In genomic region chr19:20660473-20660872, GRCh38 we compare ENCODE assay signal across 9 cellular contexts. TPM values are rescaled to one million over a fixed set of nuclear protein-coding genes. Genes with fewer than 3 reads are reported as not detected.
DNase-seq lines count a peak whose midpoint lies in the region; ATAC-seq and TF ChIP-seq lines count a peak whose summit lies in the region.
"Had no signal": no experiment of that assay in that cellular context is flagged by ENCODE, and none has a peak within 500 bp of the region (broad histone marks: within the 10 kb centered on the region; RNA-seq: fewer than 3 reads in every experiment).

No MANE protein-coding gene starts in this region.

- DNase-seq in H9 (peak; percentile 40), immature natural killer cell (peak in 1 of 3 donors; percentile 1), smooth muscle cell (lab: John Stamatoyannopoulos, UW; ENCODE audit: unreplicated experiment) (no peak), left lobe of liver (ENCODE audit: low spot score) (no peak), SKM-1 treated with dmso at 0.1 percent for 144 hours (lab: John Stamatoyannopoulos, UW; ENCODE audit: unreplicated experiment) (no peak), anterior cingulate cortex (lab: John Stamatoyannopoulos, UW) (no peak)
- DNase-seq in activated naive CD8-positive, alpha-beta T cell treated with anti-CD3 and anti-CD28 coated beads, Interleukin-2, amount 50 U/mL, for 24 hours: no peak

- no peak overlapping the region for H3K23ac ChIP-seq in H9 (ENCODE audit: insufficient read length, low read depth, low read length)

- H3K56ac ChIP-seq in H9 (ENCODE audit: insufficient read length, low read depth, low read length): no peak overlapping the region

- H3K14ac ChIP-seq in H9 (ENCODE audit: insufficient read depth, low read length): peak overlapping the region; percentile 26

- no peak overlapping the region for H4K5ac ChIP-seq in H9 (ENCODE audit: insufficient read length, low read depth, low read length)

- H2AFZ ChIP-seq in H9 (ENCODE audit: low read length): no peak overlapping the region
- H2AFZ ChIP-seq in smooth muscle cell (ENCODE audit: low read depth): peak overlapping the region; percentile 53

- no peaks in the 10 kb centered on the region; the same call in 1 of the 2 replicates for H3K4me1 ChIP-seq in H9 (ENCODE audit: insufficient read depth, low read length)
- H3K4me1 ChIP-seq in smooth muscle cell (ENCODE audit: low read depth): peaks cover 16% of the 10 kb centered on the region

- no peak overlapping the region for H3K4ac ChIP-seq in H9 (ENCODE audit: low read depth, low read length)

- no peak overlapping the region for H2BK20ac ChIP-seq in H9 (ENCODE audit: low read depth, low read length, poor library complexity, severe bottlenecking)

- no peak overlapping the region for H2BK15ac ChIP-seq in H9 (ENCODE audit: low read depth, low read length)

- H3K9ac ChIP-seq in H9 (ENCODE audit: extremely low read depth, insufficient read length, low read length) (peak overlapping the region; percentile 92), smooth muscle cell (ENCODE audit: low read depth) (peak overlapping the region; percentile 91)

- no CpG with 5 or more reads among the region's 20 CpGs for WGBS in H9 (ENCODE audit: extremely low coverage, insufficient read length, low lambda C conversion rate)
- 19% methylated on average over 20 of the region's 20 CpGs for WGBS in smooth muscle cell (ENCODE audit: low lambda C conversion rate)

- H3K4me3 ChIP-seq in smooth muscle cell: peak overlapping the region; percentile 67

- no peak overlapping the region for H2BK120ac ChIP-seq in H9 (ENCODE audit: low read depth, low read length, poor library complexity, severe bottlenecking)

- H3T11ph ChIP-seq in H9 (ENCODE audit: low read length): no peak overlapping the region

- H3K27me3 Mint-ChIP-seq in H9 (ENCODE audit: low read depth) (no peaks in the 10 kb centered on the region), immature natural killer cell (ENCODE audit: low read depth in 3 of 3) (peaks cover 3 to 5% (median 5%) of the 10 kb centered on the region in 3 donors)
- no peaks in the 10 kb centered on the region for H3K27me3 Mint-ChIP-seq in activated naive CD8-positive, alpha-beta T cell treated with anti-CD3 and anti-CD28 coated beads, Interleukin-2, amount 50 U/mL, for 24 hours

- peaks cover 31 to 38% of the 10 kb centered on the region in 2 experiments for H3K4me1 Mint-ChIP-seq in H9
- H3K4me1 Mint-ChIP-seq in activated naive CD8-positive, alpha-beta T cell treated with anti-CD3 and anti-CD28 coated beads, Interleukin-2, amount 50 U/mL, for 24 hours: peaks cover 15% of the 10 kb centered on the region
- peaks cover 59 to 70% of the 10 kb centered on the region in 2 donors for H3K4me1 Mint-ChIP-seq in immature natural killer cell

- H4K91ac ChIP-seq in H9 (ENCODE audit: insufficient read length, low read depth, low read length): no peak overlapping the region

- H3K4me3 Mint-ChIP-seq in H9: peak overlapping the region; percentile 96
- H3K4me3 Mint-ChIP-seq in activated naive CD8-positive, alpha-beta T cell treated with anti-CD3 and anti-CD28 coated beads, Interleukin-2, amount 50 U/mL, for 24 hours: peak overlapping the region; percentile 91
- H3K4me3 Mint-ChIP-seq in immature natural killer cell: peak overlapping the region; percentile 95 to 98 (median 96)

- H3K9me3 Mint-ChIP-seq in H9 (peaks cover 3 to 19% of the 10 kb centered on the region in 2 experiments; a peak in 4 of 5 replicates), immature natural killer cell (peaks cover 0 to 7% (median 0%) of the 10 kb centered on the region in 6 donors)
- H3K9me3 Mint-ChIP-seq in activated naive CD8-positive, alpha-beta T cell treated with anti-CD3 and anti-CD28 coated beads, Interleukin-2, amount 50 U/mL, for 24 hours: peaks cover 36% of the 10 kb centered on the region

- H3K36me3 Mint-ChIP-seq in H9 (ENCODE audit: insufficient read depth in 1 of 3, low read depth in 3 of 3) (peaks cover 37 to 40% (median 39%) of the 10 kb centered on the region in 3 experiments), immature natural killer cell (peaks cover 7 to 31% (median 27%) of the 10 kb centered on the region in 3 donors)
- peaks cover 77% of the 10 kb centered on the region for H3K36me3 Mint-ChIP-seq in activated naive CD8-positive, alpha-beta T cell treated with anti-CD3 and anti-CD28 coated beads, Interleukin-2, amount 50 U/mL, for 24 hours (ENCODE audit: low read depth)

- H2BK12ac ChIP-seq in H9 (ENCODE audit: insufficient read length, low read depth, low read length): no peak overlapping the region

- no peak overlapping the region for H2AK5ac ChIP-seq in H9 (ENCODE audit: insufficient read length, low read length)

- H3K27me3 ChIP-seq in H9 (ENCODE audit: insufficient read depth, low read length) (no peaks in the 10 kb centered on the region), smooth muscle cell (ENCODE audit: low read depth) (no peaks in the 10 kb centered on the region)

- H3K27ac ChIP-seq in H9 (ENCODE audit: insufficient read length, low read depth, low read length) (no peak overlapping the region), smooth muscle cell (ENCODE audit: low read depth) (peak overlapping the region; percentile 94)

- H3K79me2 ChIP-seq in H9 (ENCODE audit: insufficient read depth, low read length): peaks cover 43% of the 10 kb centered on the region; the same call in 1 of the 2 replicates
- peaks cover 54% of the 10 kb centered on the region for H3K79me2 ChIP-seq in smooth muscle cell (ENCODE audit: low read depth)

- peaks cover 6% of the 10 kb centered on the region for H3K79me1 ChIP-seq in H9 (ENCODE audit: insufficient read depth, low read depth, low read length, poor library complexity, severe bottlenecking)

- no peak overlapping the region for H3K18ac ChIP-seq in H9 (ENCODE audit: insufficient read length, low read depth, low read length)

- no peak overlapping the region for H4K8ac ChIP-seq in H9 (replicated peaks; ENCODE audit: insufficient read length, low read depth, low read length)

- H4K20me1 ChIP-seq in H9 (ENCODE audit: control insufficient read depth, insufficient read depth, insufficient read length) (no peaks in the 10 kb centered on the region), smooth muscle cell (ENCODE audit: low read depth) (peaks cover 46% of the 10 kb centered on the region)

- no peak for ATAC-seq in activated naive CD8-positive, alpha-beta T cell treated with anti-CD3 and anti-CD28 coated beads, Interleukin-2, amount 50 U/mL, for 24 hours
- ATAC-seq in left lobe of liver (no peak), GM18505 (IDR thresholded peaks at IDR 0.05; ENCODE audit: unreplicated experiment) (no peak)

- no peak overlapping the region for H2BK5ac ChIP-seq in H9 (ENCODE audit: insufficient read length, low read length)

- TF ChIP-seq CTCF in H9 (conservative IDR thresholded peaks at IDR 0.05) (no peak), smooth muscle cell (IDR thresholded peaks at IDR 0.05; ENCODE audit: borderline replicate concordance, insufficient read depth, poor library complexity, severe bottlenecking) (no peak)

- H3K9me3 ChIP-seq in H9 (ENCODE audit: control insufficient read depth, low read depth, low read length): no peaks in the 10 kb centered on the region
- H3K9me3 ChIP-seq in smooth muscle cell (replicated peaks; ENCODE audit: low read depth): no peaks in the 10 kb centered on the region

- no peak for TF ChIP-seq POLR2A in GM18505 (IDR thresholded peaks at IDR 0.05; ENCODE audit: borderline replicate concordance, extremely low read depth, insufficient read depth, insufficient read length)

- H3K27ac Mint-ChIP-seq in H9: peak overlapping the region; percentile 97 to 99 (median 98); a peak in 6 of 7 replicates
- peak overlapping the region; percentile 88 for H3K27ac Mint-ChIP-seq in activated naive CD8-positive, alpha-beta T cell treated with anti-CD3 and anti-CD28 coated beads, Interleukin-2, amount 50 U/mL, for 24 hours
- peak overlapping the region; percentile 95 to 99 (median 96) for H3K27ac Mint-ChIP-seq in immature natural killer cell

- H3K23me2 ChIP-seq in H9 (ENCODE audit: insufficient read length, low read depth, low read length, poor library complexity, severe bottlenecking): peaks cover 7% of the 10 kb centered on the region

- H3K4me2 ChIP-seq in H9 (ENCODE audit: insufficient read depth, insufficient read length, low read length) (peak overlapping the region; percentile 73), smooth muscle cell (peak overlapping the region; percentile 91)

- H3F3A ChIP-seq in smooth muscle cell (ENCODE audit: low read depth): peaks cover 6% of the 10 kb centered on the region

- H3K36me3 ChIP-seq in smooth muscle cell (ENCODE audit: low read depth): peaks cover 12% of the 10 kb centered on the region

RNA-seq across cellular contexts. Expression of gene ZNF626, which starts 0.9 kb away (rescaled TPM):
- total RNA-seq in H9 (2021) (17.5 and 18.3 TPM in 2 replicates), smooth muscle cell (23.0 and 37.2 TPM in 2 replicates), left lobe of liver (3.0 TPM)
- polyA plus RNA-seq in immature natural killer cell (10 to 100 TPM in 2 of 3 donors, 1 to 10 TPM in 1; 8.1 to 19.8 (median 11.6) TPM), smooth muscle cell (8.3 and 10.3 TPM in 2 replicates)
- total RNA-seq: NCI-H460 had no signal
